In genomic region chr18:7808054-7808453, GRCh38 we compare ENCODE assay signal across 26 cellular contexts.
"Had no signal": no experiment of that assay in that cellular context is flagged by ENCODE, and none has a peak within 500 bp of the region (broad histone marks: within the 10 kb centered on the region; RNA-seq: fewer than 3 reads in every experiment).

No MANE protein-coding gene starts in this region.

- H3K36me3 Mint-ChIP-seq: activated CD4-positive, alpha-beta memory T cell treated with anti-CD3 and anti-CD28 coated beads for 36 hours; activated naive CD4-positive, alpha-beta T cell treated with anti-CD3 and anti-CD28 coated beads, Interleukin-2, amount 10 ng/mL, durations not matched to agents 7 days and 5 days; activated naive CD8-positive, alpha-beta T cell treated with anti-CD3 and anti-CD28 coated beads, Interleukin-2, amount 10 ng/mL, durations not matched to agents 7 days and 5 days had no signal

- H3K9me3 ChIP-seq: ascending aorta had no signal

- H3K4me1 Mint-ChIP-seq: activated B cell treated with CpG ODN at 0.5 μM for 24 hours; activated CD8-positive, alpha-beta memory T cell treated with anti-CD3 and anti-CD28 coated beads, Interleukin-2, amount 10 ng/mL, durations not matched to agents 7 days and 5 days; activated naive CD4-positive, alpha-beta T cell treated with anti-CD3 and anti-CD28 coated beads, Interleukin-2, amount 10 ng/mL, durations not matched to agents 7 days and 5 days; activated naive CD8-positive, alpha-beta T cell treated with anti-CD3 and anti-CD28 coated beads, Interleukin-2, amount 10 ng/mL, durations not matched to agents 7 days and 5 days had no signal

- H3K4me3 Mint-ChIP-seq: activated B cell treated with CpG ODN at 0.5 μM for 24 hours; activated CD4-positive, alpha-beta memory T cell treated with anti-CD3 and anti-CD28 coated beads for 36 hours; activated CD8-positive, alpha-beta memory T cell treated with anti-CD3 and anti-CD28 coated beads, Interleukin-2, amount 10 ng/mL, durations not matched to agents 7 days and 5 days; activated CD8-positive, alpha-beta T cell treated with anti-CD3 and anti-CD28 coated beads, Interleukin-2, amount 10 ng/mL, durations not matched to agents 7 days and 5 days; activated naive CD4-positive, alpha-beta T cell treated with anti-CD3 and anti-CD28 coated beads, Interleukin-2, amount 10 ng/mL, durations not matched to agents 7 days and 5 days; activated naive CD8-positive, alpha-beta T cell treated with anti-CD3 and anti-CD28 coated beads, Interleukin-2, amount 10 ng/mL, durations not matched to agents 7 days and 5 days; activated T-cell treated with anti-CD3 and anti-CD28 coated beads, Interleukin-2, amount 50 U/mL, for 72 hours; T-helper 17 cell; T-helper 2 cell treated with Interferon-gamma antibody and Interleukin-4, amounts not matched to agents 5 μg/mL and 100 μg/mL, for 36 hours had no signal

- H3K27ac Mint-ChIP-seq: activated B cell treated with CpG ODN at 0.5 μM for 24 hours; activated CD4-positive, alpha-beta memory T cell treated with anti-CD3 and anti-CD28 coated beads for 36 hours; activated CD8-positive, alpha-beta memory T cell treated with anti-CD3 and anti-CD28 coated beads, Interleukin-2, amount 10 ng/mL, durations not matched to agents 7 days and 5 days; activated CD8-positive, alpha-beta T cell treated with anti-CD3 and anti-CD28 coated beads, Interleukin-2, amount 10 ng/mL, durations not matched to agents 7 days and 5 days; activated naive CD4-positive, alpha-beta T cell treated with anti-CD3 and anti-CD28 coated beads, Interleukin-2, amount 10 ng/mL, durations not matched to agents 7 days and 5 days; activated naive CD4-positive, alpha-beta T cell treated with anti-CD3 and anti-CD28 coated beads, Interleukin-2, amount 50 U/mL, for 72 hours; activated naive CD8-positive, alpha-beta T cell treated with anti-CD3 and anti-CD28 coated beads, Interleukin-2, amount 10 ng/mL, durations not matched to agents 7 days and 5 days; activated T-cell treated with anti-CD3 and anti-CD28 coated beads, Interleukin-2, amount 50 U/mL, for 72 hours; T-helper 17 cell; T-helper 2 cell treated with Interferon-gamma antibody and Interleukin-4, amounts not matched to agents 5 μg/mL and 100 μg/mL, for 36 hours had no signal

- DNase-seq: activated B cell treated with CpG ODN at 0.5 μM for 24 hours; activated CD4-positive, alpha-beta memory T cell treated with anti-CD3 and anti-CD28 coated beads for 36 hours; activated CD4-positive, alpha-beta T cell treated with anti-CD3 and anti-CD28 coated beads for 48 hours; activated CD4-positive, alpha-beta T cell treated with anti-CD3 and anti-CD28 coated beads, Interleukin-2, amount 50 U/mL, for 1 hour; activated CD8-positive, alpha-beta memory T cell treated with anti-CD3 and anti-CD28 coated beads, Interleukin-2, amount 10 ng/mL, durations not matched to agents 7 days and 5 days; activated CD8-positive, alpha-beta memory T cell treated with anti-CD3 and anti-CD28 coated beads, Interleukin-2, amount 50 U/mL, for 4 hours; activated CD8-positive, alpha-beta T cell treated with anti-CD3 and anti-CD28 coated beads, Interleukin-2, amount 10 ng/mL, durations not matched to agents 7 days and 5 days; activated gamma-delta T cell; activated naive CD4-positive, alpha-beta T cell; activated naive CD4-positive, alpha-beta T cell treated with anti-CD3 and anti-CD28 coated beads, Interleukin-2, amount 10 ng/mL, durations not matched to agents 7 days and 5 days; activated naive CD8-positive, alpha-beta T cell treated with anti-CD3 and anti-CD28 coated beads, Interleukin-2, amount 10 ng/mL, durations not matched to agents 7 days and 5 days; activated T-cell treated with anti-CD3 and anti-CD28 coated beads, Interleukin-2, amount 50 U/mL, for 1 hour; activated T-cell treated with anti-CD3 and anti-CD28 coated beads, Interleukin-2, amount 50 U/mL, for 72 hours; brain microvascular endothelial cell; cortex of kidney; dermis blood vessel endothelial cell; effector CD8-positive, alpha-beta T cell; foreskin fibroblast; glutamatergic neuron; T-helper 1 cell; T-helper 17 cell; T1000; WERI-Rb-1 had no signal

- H3K4me3 ChIP-seq: ascending aorta had no signal

- H3K27me3 ChIP-seq: ascending aorta, brain microvascular endothelial cell had no signal

- H3K27me3 Mint-ChIP-seq: activated B cell treated with CpG ODN at 0.5 μM for 24 hours; activated CD4-positive, alpha-beta memory T cell treated with anti-CD3 and anti-CD28 coated beads for 36 hours; activated CD8-positive, alpha-beta memory T cell treated with anti-CD3 and anti-CD28 coated beads, Interleukin-2, amount 10 ng/mL, durations not matched to agents 7 days and 5 days; activated naive CD4-positive, alpha-beta T cell treated with anti-CD3 and anti-CD28 coated beads, Interleukin-2, amount 10 ng/mL, durations not matched to agents 7 days and 5 days; activated naive CD8-positive, alpha-beta T cell treated with anti-CD3 and anti-CD28 coated beads, Interleukin-2, amount 10 ng/mL, durations not matched to agents 7 days and 5 days; T-helper 17 cell had no signal

- H3K9me3 Mint-ChIP-seq: activated CD4-positive, alpha-beta memory T cell treated with anti-CD3 and anti-CD28 coated beads for 36 hours had no signal

- H3K36me3 ChIP-seq: ascending aorta, brain microvascular endothelial cell, WERI-Rb-1 had no signal

- H3K27ac ChIP-seq: ascending aorta, brain microvascular endothelial cell, WERI-Rb-1 had no signal
